9 cellular contexts compared by ENCODE assay signal in the genomic region with DNA sequence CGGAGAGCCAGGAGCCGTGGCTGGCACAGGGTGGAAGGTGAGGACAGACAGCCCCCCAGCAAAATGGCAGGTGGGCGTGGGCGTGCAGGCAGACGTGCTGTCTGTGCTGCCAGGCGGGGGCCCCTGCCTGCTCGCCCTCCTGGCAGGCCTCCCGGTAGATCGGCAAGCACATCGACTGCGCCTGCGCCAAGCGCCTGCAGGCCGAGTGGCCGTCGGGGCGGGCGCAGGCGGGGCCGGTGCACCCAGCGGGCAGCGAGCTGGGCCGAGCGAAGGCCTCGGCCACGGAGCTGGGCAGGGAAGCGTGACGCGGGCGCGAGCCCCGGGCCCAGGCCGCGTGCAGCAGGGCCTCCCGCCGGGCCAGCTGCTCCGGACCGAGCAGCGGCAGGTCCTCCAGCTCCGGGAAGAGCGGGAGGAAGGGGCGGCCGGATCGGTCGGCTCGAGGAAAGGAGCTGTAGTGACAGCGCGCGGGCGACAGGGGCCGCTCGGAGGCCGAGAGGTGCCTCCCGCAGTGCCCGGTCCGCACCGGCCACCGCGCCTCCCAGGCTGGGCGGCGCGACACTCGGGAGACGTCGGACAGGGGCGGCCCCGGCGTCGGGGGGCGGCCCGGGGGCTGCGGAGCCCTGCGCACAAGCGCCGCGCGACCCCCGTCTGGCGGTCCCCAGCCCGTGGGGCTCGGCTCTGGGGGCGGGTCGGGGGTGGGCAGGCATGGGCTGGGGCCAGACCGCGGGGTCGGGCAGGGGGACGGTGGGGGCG. TPM values are rescaled to one million over a fixed set of nuclear protein-coding genes. Genes with fewer than 3 reads are reported as not detected.
DNase-seq lines count a peak whose midpoint lies in the region; ATAC-seq, FAIRE-seq and TF ChIP-seq lines count a peak whose summit lies in the region.
"Had no signal": no experiment of that assay in that cellular context is flagged by ENCODE, and none has a peak within 500 bp of the region (broad histone marks: within the 10 kb centered on the region; RNA-seq: fewer than 3 reads in every experiment).

No MANE protein-coding gene starts in this region.

- no peaks in the 10 kb centered on the region for H3K9me3 ChIP-seq in endodermal cell (ENCODE audit: control insufficient read depth, low read length)
- H3K9me3 ChIP-seq in lower lobe of right lung: no peaks in the 10 kb centered on the region
- no peaks in the 10 kb centered on the region for H3K9me3 ChIP-seq in thoracic aorta

- H3K27ac ChIP-seq in endodermal cell (ENCODE audit: low read depth, low read length): no peak overlapping the region
- peak overlapping the region; percentile 41 for H3K27ac ChIP-seq in lower lobe of right lung
- H3K27ac ChIP-seq in thoracic aorta: no peak overlapping the region

- ATAC-seq in lower lobe of right lung (peak; percentile 88 to 92), thoracic aorta (ENCODE audit: insufficient number of reproducible peaks, low FRiP score, low read depth) (peak; percentile 24), GM18858 (IDR thresholded peaks at IDR 0.05; ENCODE audit: unreplicated experiment) (no peak)

- intact Hi-C loops in lower lobe of right lung (cut with DNase I): no loop called here

- H3K36me3 ChIP-seq in endodermal cell (ENCODE audit: control insufficient read depth, insufficient read depth, low read length): no peaks in the 10 kb centered on the region
- no peaks in the 10 kb centered on the region for H3K36me3 ChIP-seq in lower lobe of right lung
- H3K36me3 ChIP-seq in thoracic aorta: no peaks in the 10 kb centered on the region

- no peak overlapping the region for H3K4me3 Mint-ChIP-seq in endodermal cell

- peak; percentile 45 for TF ChIP-seq CTCF in AG10803 (conservative IDR thresholded peaks at IDR 0.05; ENCODE audit: low read length)
- TF ChIP-seq CTCF in endodermal cell (conservative IDR thresholded peaks at IDR 0.05): peak; percentile 80
- TF ChIP-seq CTCF in lower lobe of right lung (IDR thresholded peaks at IDR 0.05): peak; percentile 65
- peak; percentile 45 for TF ChIP-seq CTCF in thoracic aorta (IDR thresholded peaks at IDR 0.05)

- H3K27me3 ChIP-seq in endodermal cell (ENCODE audit: control insufficient read depth, insufficient read depth, low read length, poor library complexity, severe bottlenecking) (peaks cover 51% of the 10 kb centered on the region), lower lobe of right lung (ENCODE audit: low read depth) (no peaks in the 10 kb centered on the region), thoracic aorta (replicated peaks; ENCODE audit: insufficient read depth) (no peaks in the 10 kb centered on the region)

- FAIRE-seq in RCC 7860 (lab: Jason Lieb, UNC): no peak

- DNase-seq in AG10803 (ENCODE audit: low read depth) (peak; percentile 53), HCEC 1CT (peak; percentile 51), RCC 7860 (ENCODE audit: low spot score) (peak; percentile 49), endodermal cell (peak; percentile 95), lower lobe of right lung (peak; percentile 87), thoracic aorta (ENCODE audit: low spot score) (no peak), NCI-H2107 treated with DMSO at 0.1 percent for 48 hours (lab: John Stamatoyannopoulos, UW; ENCODE audit: unreplicated experiment) (no peak)

- no peaks in the 10 kb centered on the region for H3K9me3 Mint-ChIP-seq in endodermal cell

- peaks cover 14% of the 10 kb centered on the region for H3K4me1 Mint-ChIP-seq in endodermal cell

- H3K27ac Mint-ChIP-seq in endodermal cell: no peak overlapping the region

- peaks cover 57% of the 10 kb centered on the region for H3K27me3 Mint-ChIP-seq in endodermal cell (ENCODE audit: insufficient read depth)

- H3K36me3 Mint-ChIP-seq in endodermal cell (ENCODE audit: low read depth): no peaks in the 10 kb centered on the region

- H3K4me3 ChIP-seq in AG10803 (ENCODE audit: low read length) (peak overlapping the region; percentile 17; the same call in 1 of the 2 replicates), endodermal cell (ENCODE audit: low read length) (no peak overlapping the region), lower lobe of right lung (peak overlapping the region; percentile 51), thoracic aorta (peak overlapping the region; percentile 69)

- peaks cover 8% of the 10 kb centered on the region for H3K4me1 ChIP-seq in endodermal cell (ENCODE audit: control insufficient read depth, insufficient read depth, low read length)
- H3K4me1 ChIP-seq in lower lobe of right lung: peaks cover 22% of the 10 kb centered on the region
- peaks cover 0 to 25% of the 10 kb centered on the region in 2 donors for H3K4me1 ChIP-seq in thoracic aorta (ENCODE audit: control insufficient read depth in 1 of 2, low read depth in 2 of 2)

- H3K9ac ChIP-seq in endodermal cell (ENCODE audit: extremely low read depth, low read length, poor library complexity, severe bottlenecking): no peak overlapping the region

- WGBS in endodermal cell (ENCODE audit: insufficient coverage in 1 of 2, insufficient read length in 1 of 2), 2 experiments: 8 to 15% methylated on average over 10 to 88 of the region's 88 CpGs

RNA-seq across cellular contexts. Expression of a gene that starts 16.9 kb away (rescaled TPM):
- under 1 TPM; 0.24 to 0.31 TPM for total RNA-seq in endodermal cell
- polyA plus RNA-seq in endodermal cell (2013, experiment 1 of 2): 0.36 TPM
- 0.33 TPM for polyA plus RNA-seq in endodermal cell (2013, experiment 2 of 2)
- total RNA-seq in lower lobe of right lung: 0.83 TPM
- total RNA-seq in thoracic aorta: 1 to 10 TPM in 1 of 2 donors, under 1 TPM in 1; 0.42 to 1.4 TPM
- total RNA-seq: mononuclear cell had no signal

RNA-seq across cellular contexts. Expression of a gene that starts 30.0 kb away (rescaled TPM):
- total RNA-seq in endodermal cell (10 to 100 TPM; 17.3 to 19.4 TPM), lower lobe of right lung (12.6 TPM), thoracic aorta (1 to 10 TPM; 4.4 to 9.7 TPM)
- polyA plus RNA-seq in endodermal cell (2013, experiment 1 of 2): 14.8 TPM
- polyA plus RNA-seq in endodermal cell (2013, experiment 2 of 2): 13.9 TPM

RNA-seq across cellular contexts. Expression of a gene that starts 50.7 kb away (rescaled TPM):
- total RNA-seq in endodermal cell: 1 to 10 TPM; 4.7 to 5.7 TPM
- polyA plus RNA-seq in endodermal cell (2013, experiment 1 of 2): 0.68 TPM
- 0.33 TPM for polyA plus RNA-seq in endodermal cell (2013, experiment 2 of 2)
- total RNA-seq in lower lobe of right lung: not detected
- total RNA-seq in thoracic aorta: not detected
- total RNA-seq: mononuclear cell had no signal

Comparison
In these comparisons a context has a peak if more than half of its experiments do, and no peak if none do; other contexts are left out.
1. DNase-seq: peak in AG10803 (single experiment), HCEC 1CT (single experiment), RCC 7860 (single experiment), endodermal cell (single experiment) and lower lobe of right lung (single experiment); none in thoracic aorta (single experiment) and NCI-H2107 treated with DMSO at 0.1 percent for 48 hours (single experiment).
2. Peak in every context shown above with its lines, with median percentiles within 50 percentile points of each other: CTCF ChIP-seq.